Comparison of ENCODE assay signal across 8 cellular contexts in the genomic region with DNA sequence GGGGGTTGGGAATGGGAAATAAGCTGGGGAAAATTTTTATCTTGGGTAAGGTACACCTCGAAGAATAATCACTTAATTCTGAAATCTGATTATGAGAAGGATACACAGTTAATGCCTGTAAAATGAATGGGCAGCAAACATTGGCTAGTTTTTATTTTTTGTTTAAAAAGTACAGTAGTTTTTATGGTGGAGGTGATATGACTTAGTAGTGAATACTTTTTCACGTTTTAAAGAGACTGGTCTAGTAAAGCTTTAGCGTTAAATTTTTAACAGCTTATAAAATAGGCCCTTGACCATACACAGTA. TPM values are rescaled to one million over a fixed set of nuclear protein-coding genes. Genes with fewer than 3 reads are reported as not detected.
A peak's percentile ranks its signal among the peaks of the same experiment; 100 is the strongest.
DNase-seq lines count a peak whose midpoint lies in the region; ATAC-seq, FAIRE-seq and TF ChIP-seq lines count a peak whose summit lies in the region.

No MANE protein-coding gene starts in this region.

- H3K9me3 Mint-ChIP-seq in T-helper 2 cell treated with Interferon-gamma antibody and Interleukin-4, amounts not matched to agents 5 μg/mL and 100 μg/mL, for 36 hours: no peaks in the 10 kb centered on the region
- no peaks in the 10 kb centered on the region for H3K9me3 Mint-ChIP-seq in activated naive CD8-positive, alpha-beta T cell treated with anti-CD3 and anti-CD28 coated beads, Interleukin-2, amount 10 ng/mL, durations not matched to agents 7 days and 5 days

- dilution Hi-C loops in keratinocyte (cut with MboI; ENCODE audit: extremely low pct_ligation_motif_present, low sequenced_read_pairs): no loop called here

- peaks cover 4% of the 10 kb centered on the region for H3K9me1 ChIP-seq in keratinocyte (ENCODE audit: control insufficient read depth, extremely low read depth, insufficient read depth, low read length)

- H4K20me1 ChIP-seq in keratinocyte (ENCODE audit: control insufficient read depth, extremely low read depth, insufficient read depth, low read length): peaks cover 18% of the 10 kb centered on the region

- no peaks in the 10 kb centered on the region for H3K36me3 ChIP-seq in keratinocyte (ENCODE audit: control insufficient read depth in 2 of 2, extremely low read depth in 1 of 2, insufficient read depth in 2 of 2, low read length in 2 of 2)

- no peaks in the 10 kb centered on the region for H3K27me3 ChIP-seq in keratinocyte (ENCODE audit: control insufficient read depth, extremely low read depth, insufficient read depth, low read length)

- no peak for FAIRE-seq in keratinocyte (lab: Jason Lieb, UNC)

- H3K4me1 Mint-ChIP-seq in T-helper 2 cell treated with Interferon-gamma antibody and Interleukin-4, amounts not matched to agents 5 μg/mL and 100 μg/mL, for 36 hours (ENCODE audit: low read depth): peaks cover 13% of the 10 kb centered on the region
- peaks cover 10% of the 10 kb centered on the region for H3K4me1 Mint-ChIP-seq in activated naive CD8-positive, alpha-beta T cell treated with anti-CD3 and anti-CD28 coated beads, Interleukin-2, amount 10 ng/mL, durations not matched to agents 7 days and 5 days

- H3K79me2 ChIP-seq in keratinocyte (ENCODE audit: control insufficient read depth, insufficient read depth, low read length): peaks cover 61% of the 10 kb centered on the region

- peak overlapping the region; percentile 94 for H3K4me2 ChIP-seq in keratinocyte (ENCODE audit: control insufficient read depth, extremely low read depth, insufficient read depth, low read depth, low read length)

- no peak for DNase-seq in T-helper 2 cell treated with Interferon-gamma antibody and Interleukin-4, amounts not matched to agents 5 μg/mL and 100 μg/mL, for 36 hours (ENCODE audit: low spot score)
- no peak for DNase-seq in T-helper 2 cell
- DNase-seq in activated naive CD8-positive, alpha-beta T cell treated with anti-CD3 and anti-CD28 coated beads, Interleukin-2, amount 10 ng/mL, durations not matched to agents 7 days and 5 days: no peak
- no peak for DNase-seq in keratinocyte (ENCODE audit: low read depth, low spot score)
- no peak for DNase-seq in substantia nigra (lab: John Stamatoyannopoulos, UW)
- DNase-seq in central memory CD4-positive, alpha-beta T cell: no peak
- DNase-seq in NCI-H2227 treated with DMSO at 0.1 percent for 48 hours (lab: John Stamatoyannopoulos, UW): no peak
- no peak for DNase-seq in SHP77 treated with DMSO at 0.1 percent for 48 hours (lab: John Stamatoyannopoulos, UW)

- H2AFZ ChIP-seq in keratinocyte (ENCODE audit: control insufficient read depth, low read length): no peak overlapping the region

- no peak for ATAC-seq in activated naive CD8-positive, alpha-beta T cell treated with anti-CD3 and anti-CD28 coated beads, Interleukin-2, amount 10 ng/mL, durations not matched to agents 7 days and 5 days (ENCODE audit: low read depth)

- H3K36me3 Mint-ChIP-seq in T-helper 2 cell treated with Interferon-gamma antibody and Interleukin-4, amounts not matched to agents 5 μg/mL and 100 μg/mL, for 36 hours (ENCODE audit: low read depth): no peaks in the 10 kb centered on the region
- no peaks in the 10 kb centered on the region for H3K36me3 Mint-ChIP-seq in activated naive CD8-positive, alpha-beta T cell treated with anti-CD3 and anti-CD28 coated beads, Interleukin-2, amount 10 ng/mL, durations not matched to agents 7 days and 5 days

- POLR2A ChIA-PET in activated naive CD8-positive, alpha-beta T cell treated with anti-CD3 and anti-CD28 coated beads, Interleukin-2, amount 10 ng/mL, durations not matched to agents 7 days and 5 days (lab: Charles Lee): no interaction called here

- no peak overlapping the region for H3K27ac Mint-ChIP-seq in T-helper 2 cell treated with Interferon-gamma antibody and Interleukin-4, amounts not matched to agents 5 μg/mL and 100 μg/mL, for 36 hours
- H3K27ac Mint-ChIP-seq in activated naive CD8-positive, alpha-beta T cell treated with anti-CD3 and anti-CD28 coated beads, Interleukin-2, amount 10 ng/mL, durations not matched to agents 7 days and 5 days: no peak overlapping the region

- peak overlapping the region; percentile 94 for H3K9ac ChIP-seq in keratinocyte (ENCODE audit: control insufficient read depth, extremely low read depth, insufficient read depth, low read length)

- H3K9me3 ChIP-seq in keratinocyte (ENCODE audit: control insufficient read depth, low read depth, low read length): no peaks in the 10 kb centered on the region

- peak overlapping the region; percentile 51 for H3K4me3 Mint-ChIP-seq in T-helper 2 cell treated with Interferon-gamma antibody and Interleukin-4, amounts not matched to agents 5 μg/mL and 100 μg/mL, for 36 hours
- peak overlapping the region; percentile 33 for H3K4me3 Mint-ChIP-seq in activated naive CD8-positive, alpha-beta T cell treated with anti-CD3 and anti-CD28 coated beads, Interleukin-2, amount 10 ng/mL, durations not matched to agents 7 days and 5 days

- peak overlapping the region; percentile 74 to 96 (median 89) for H3K4me3 ChIP-seq in keratinocyte (ENCODE audit: control insufficient read depth in 2 of 3, extremely low read depth in 1 of 3, insufficient read depth in 2 of 3, low read depth in 1 of 3, low read length in 3 of 3)

- H3K27me3 Mint-ChIP-seq in T-helper 2 cell treated with Interferon-gamma antibody and Interleukin-4, amounts not matched to agents 5 μg/mL and 100 μg/mL, for 36 hours (ENCODE audit: low read depth): peaks cover 12% of the 10 kb centered on the region
- peaks cover 10% of the 10 kb centered on the region for H3K27me3 Mint-ChIP-seq in activated naive CD8-positive, alpha-beta T cell treated with anti-CD3 and anti-CD28 coated beads, Interleukin-2, amount 10 ng/mL, durations not matched to agents 7 days and 5 days

- no peak for TF ChIP-seq CTCF in keratinocyte (optimal IDR thresholded peaks at IDR 0.05 in 1 of 3, IDR thresholded peaks at IDR 0.05 in 1 of 3, conservative IDR thresholded peaks at IDR 0.05 in 1 of 3; ENCODE audit: extremely low read depth in 1 of 3, insufficient read depth in 2 of 3, low read length in 3 of 3)

- H3K4me1 ChIP-seq in keratinocyte (ENCODE audit: control insufficient read depth, extremely low read depth, insufficient read depth, low read length): peaks cover 43% of the 10 kb centered on the region

- H3K27ac ChIP-seq in keratinocyte (ENCODE audit: control insufficient read depth, insufficient read depth, low read length) (peak overlapping the region; percentile 72), substantia nigra (ENCODE audit: low read depth, low read length, poor library complexity, severe bottlenecking) (peak overlapping the region; percentile 87)

RNA-seq across cellular contexts. Expression of gene PTPN12, which starts 1.8 kb away (rescaled TPM):
- 10 to 100 TPM; 22.7 to 24.0 TPM for total RNA-seq in activated naive CD8-positive, alpha-beta T cell treated with anti-CD3 and anti-CD28 coated beads, Interleukin-2, amount 10 ng/mL, durations not matched to agents 7 days and 5 days
- polyA plus RNA-seq in keratinocyte: 46.9 to 61.1 TPM (median 53.1 TPM) in 3 replicates
- polyA plus RNA-seq in keratinocyte (2011; ENCODE audit: low read depth): 136 TPM
- 36.6 and 72.4 TPM in 2 replicates for polyA plus RNA-seq in keratinocyte (2011; cell fraction: cytosol; rRNA removed)
- 80.9 and 83.7 TPM in 2 replicates for polyA plus RNA-seq in keratinocyte (2011; cell fraction: nucleus; rRNA removed)
- 52.7 and 58.2 TPM in 2 replicates for polyA plus RNA-seq in keratinocyte (2012; ENCODE audit: low replicate concordance)
- 33.2 to 101 TPM (median 77.0 TPM) in 3 replicates for polyA minus RNA-seq in keratinocyte
- polyA minus RNA-seq in keratinocyte (2011; cell fraction: cytosol; rRNA and poly(A)+ RNA removed): 23.8 TPM
- 47.2 and 112 TPM in 2 replicates for polyA minus RNA-seq in keratinocyte (2011; cell fraction: nucleus; rRNA and poly(A)+ RNA removed)
